Comparison of ENCODE assay signal across 8 cellular contexts in the genomic region with DNA sequence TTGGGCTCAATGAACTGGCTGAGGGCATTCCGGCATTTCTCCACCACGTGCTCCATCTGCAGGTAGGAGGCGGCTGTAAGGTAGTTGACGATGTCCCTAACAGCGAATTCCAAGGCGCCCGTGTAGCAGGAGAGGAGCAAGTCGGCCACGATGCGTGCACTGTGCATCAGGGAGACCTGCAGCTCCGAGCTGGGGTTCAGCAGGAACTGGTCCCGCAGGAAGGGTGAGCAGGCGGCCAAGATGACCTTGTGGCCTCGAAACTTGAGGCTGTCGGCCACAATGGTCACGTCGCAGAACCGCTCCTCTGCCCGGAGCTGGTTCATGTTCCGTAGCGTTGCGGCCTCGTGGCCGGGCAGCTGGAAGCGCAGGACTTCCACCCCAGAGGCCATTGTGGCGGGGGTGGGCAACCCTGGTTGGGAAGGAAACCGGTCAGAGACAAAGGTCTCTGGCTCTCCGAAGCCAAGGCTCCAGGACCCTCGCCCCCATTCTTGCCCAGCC. TPM values are rescaled to one million over a fixed set of nuclear protein-coding genes. Genes with fewer than 3 reads are reported as not detected.
DNase-seq lines count a peak whose midpoint lies in the region; ATAC-seq and TF ChIP-seq lines count a peak whose summit lies in the region.

No MANE protein-coding gene starts in this region.

- H3K36me3 ChIP-seq in CD8-positive, alpha-beta T cell (ENCODE audit: insufficient read depth, low read length): no peaks in the 10 kb centered on the region
- no peaks in the 10 kb centered on the region for H3K36me3 ChIP-seq in OCI-LY3 (replicated peaks; ENCODE audit: low read depth, low read length)
- H3K36me3 ChIP-seq in neural progenitor cell: peaks cover 1% of the 10 kb centered on the region

- H3K4me1 ChIP-seq in CD8-positive, alpha-beta T cell (ENCODE audit: insufficient read depth, low read length): peaks cover 30% of the 10 kb centered on the region
- peaks cover 30% of the 10 kb centered on the region for H3K4me1 ChIP-seq in OCI-LY3 (ENCODE audit: low read length)
- H3K4me1 ChIP-seq in neural progenitor cell: peaks cover 32% of the 10 kb centered on the region

- no peak overlapping the region for H3K27ac Mint-ChIP-seq in CD8-positive, alpha-beta T cell
- H3K27ac Mint-ChIP-seq in endothelial cell (ENCODE audit: unreplicated experiment) (no peak overlapping the region), neural progenitor cell (no peak overlapping the region)

- H3K4me3 ChIP-seq in CD8-positive, alpha-beta T cell (ENCODE audit: low read depth, low read length): peak overlapping the region; percentile 97
- H3K4me3 ChIP-seq in OCI-LY3 (ENCODE audit: low read length) (peak overlapping the region; percentile 87), neural progenitor cell (peak overlapping the region; percentile 75)

- TF ChIP-seq CTCF in CD8-positive, alpha-beta T cell (IDR thresholded peaks at IDR 0.05): no peak
- TF ChIP-seq CTCF in OCI-LY3 (IDR thresholded peaks at IDR 0.05; ENCODE audit: low read depth, low read length): no peak
- TF ChIP-seq CTCF in endothelial cell (IDR thresholded peaks at IDR 0.05; ENCODE audit: unreplicated experiment): no peak
- TF ChIP-seq CTCF in neural progenitor cell (IDR thresholded peaks at IDR 0.05): no peak

- intact Hi-C loops in CD8-positive, alpha-beta T cell (cut with DNase I, micrococcal nuclease): loop anchor here in 1 of 2 experiments (5.0 kb wide), 1 partner anchor 291 kb away; the partner anchor contains the start of genes GPSM3 and PBX2

- peaks cover 37% of the 10 kb centered on the region for H3K4me1 Mint-ChIP-seq in CD8-positive, alpha-beta T cell (ENCODE audit: low read depth)
- H3K4me1 Mint-ChIP-seq in endothelial cell (ENCODE audit: unreplicated experiment) (peaks cover 15% of the 10 kb centered on the region), neural progenitor cell (peaks cover 36% of the 10 kb centered on the region)

- H3F3A ChIP-seq in neural progenitor cell (ENCODE audit: low read depth): peaks cover 52% of the 10 kb centered on the region

- H3K36me3 Mint-ChIP-seq in CD8-positive, alpha-beta T cell: peaks cover 11% of the 10 kb centered on the region
- H3K36me3 Mint-ChIP-seq in endothelial cell (ENCODE audit: low read depth, unreplicated experiment): no peaks in the 10 kb centered on the region
- H3K36me3 Mint-ChIP-seq in neural progenitor cell: peaks cover 2% of the 10 kb centered on the region

- peak overlapping the region; percentile 89 for H3K4me3 Mint-ChIP-seq in CD8-positive, alpha-beta T cell
- peak overlapping the region; percentile 73 for H3K4me3 Mint-ChIP-seq in endothelial cell (ENCODE audit: unreplicated experiment)
- H3K4me3 Mint-ChIP-seq in neural progenitor cell: peak overlapping the region; percentile 86

- peak overlapping the region; percentile 84 for H3K4me2 ChIP-seq in OCI-LY3 (ENCODE audit: low read length)
- peak overlapping the region; percentile 95 for H3K4me2 ChIP-seq in neural progenitor cell

- peak overlapping the region; percentile 60 for H3K9ac ChIP-seq in OCI-LY3 (ENCODE audit: low read length)
- peak overlapping the region; percentile 45 for H3K9ac ChIP-seq in neural progenitor cell

- DNase-seq in CD8-positive, alpha-beta T cell: peak in 1 of 7 experiments; percentile 52
- DNase-seq in endothelial cell (ENCODE audit: low spot score) (no peak), neural progenitor cell (ENCODE audit: low spot score) (peak; percentile 29), NCI-H226 (no peak), AG20443 (ENCODE audit: low spot score) (no peak)
- DNase-seq in stimulated activated CD4-positive, alpha-beta T cell treated with anti-CD3 and anti-CD28 coated beads, Interleukin-4, amount 100 ng/mL, for 24 hours: no peak

- no peaks in the 10 kb centered on the region for H3K27me3 ChIP-seq in CD8-positive, alpha-beta T cell (ENCODE audit: insufficient read depth, low read length)
- H3K27me3 ChIP-seq in OCI-LY3 (ENCODE audit: low read depth, low read length) (0 out of 2 replicates have a peak, but pooled peaks cover 4% of the 10 kb centered on the region), neural progenitor cell (no peaks in the 10 kb centered on the region)

- no peaks in the 10 kb centered on the region for H3K9me3 Mint-ChIP-seq in CD8-positive, alpha-beta T cell
- no peaks in the 10 kb centered on the region for H3K9me3 Mint-ChIP-seq in endothelial cell (ENCODE audit: unreplicated experiment)
- H3K9me3 Mint-ChIP-seq in neural progenitor cell: no peaks in the 10 kb centered on the region

- ATAC-seq in CD8-positive, alpha-beta T cell: no peak
- ATAC-seq in HG02610 (IDR thresholded peaks at IDR 0.05; ENCODE audit: unreplicated experiment): no peak

- peaks cover 23% of the 10 kb centered on the region for H3K79me2 ChIP-seq in OCI-LY3 (ENCODE audit: low read length)
- H3K79me2 ChIP-seq in neural progenitor cell (ENCODE audit: low read depth): peaks cover 55% of the 10 kb centered on the region

- H3K27me3 Mint-ChIP-seq in CD8-positive, alpha-beta T cell (ENCODE audit: low read depth): no peaks in the 10 kb centered on the region
- peaks cover 8% of the 10 kb centered on the region for H3K27me3 Mint-ChIP-seq in endothelial cell (ENCODE audit: unreplicated experiment)
- H3K27me3 Mint-ChIP-seq in neural progenitor cell (ENCODE audit: insufficient read depth, low read depth): peaks cover 1% of the 10 kb centered on the region

- CTCF ChIA-PET in CD8-positive, alpha-beta T cell (lab: Charles Lee): interaction anchor here (1.2 to 1.3 kb wide), 2 partner anchors 26 to 38 kb away, joined by 3 to 5 read pairs; partner anchors contain the start of gene NEU1

- H4K20me1 ChIP-seq in OCI-LY3 (ENCODE audit: insufficient read depth, low read length): peaks cover 3% of the 10 kb centered on the region; the same call in 1 of the 2 replicates
- peaks cover 30% of the 10 kb centered on the region for H4K20me1 ChIP-seq in neural progenitor cell (ENCODE audit: low read depth)

- no peak overlapping the region for H2AFZ ChIP-seq in OCI-LY3 (ENCODE audit: low read depth, low read length)
- H2AFZ ChIP-seq in neural progenitor cell (replicated peaks): no peak overlapping the region

- no peaks in the 10 kb centered on the region for H3K9me3 ChIP-seq in CD8-positive, alpha-beta T cell (ENCODE audit: low read length)
- no peaks in the 10 kb centered on the region for H3K9me3 ChIP-seq in OCI-LY3 (ENCODE audit: insufficient read depth, low read length)
- H3K9me3 ChIP-seq in neural progenitor cell (ENCODE audit: low read depth): no peaks in the 10 kb centered on the region

- POLR2A ChIA-PET in CD8-positive, alpha-beta T cell (lab: Charles Lee): interaction anchor here (0.6 to 1.4 kb wide), 3 partner anchors 38 to 248 kb away, joined by 3 to 5 read pairs (median 3); partner anchors contain the start of genes BAG6 and NEU1

- H3K27ac ChIP-seq in CD8-positive, alpha-beta T cell (ENCODE audit: low read depth, low read length): no peak overlapping the region
- H3K27ac ChIP-seq in OCI-LY3 (ENCODE audit: low read length): no peak overlapping the region
- peak overlapping the region; percentile 58 for H3K27ac ChIP-seq in neural progenitor cell

RNA-seq across cellular contexts. Expression of gene ZBTB12, which starts 0.9 kb away (rescaled TPM):
- under 1 TPM in 1 of 2 experiments, not detected in 1; 0.27 TPM for total RNA-seq in CD8-positive, alpha-beta T cell
- 9.0 TPM for total RNA-seq in endothelial cell (ENCODE audit: unreplicated experiment)
- total RNA-seq in neural progenitor cell (ENCODE audit: low replicate concordance): 8.4 and 25.6 TPM in 2 replicates

RNA-seq across cellular contexts. Expression of gene EHMT2, which starts 3.5 kb away (rescaled TPM):
- 10 to 100 TPM; 30.2 to 33.7 TPM for total RNA-seq in CD8-positive, alpha-beta T cell
- 53.4 TPM for total RNA-seq in endothelial cell (ENCODE audit: unreplicated experiment)
- total RNA-seq in neural progenitor cell (ENCODE audit: low replicate concordance): 93.3 and 189 TPM in 2 replicates

RNA-seq across cellular contexts. Expression of gene SLC44A4, which starts 22.2 kb away (rescaled TPM):
- total RNA-seq in CD8-positive, alpha-beta T cell: under 1 TPM in 1 of 2 experiments, not detected in 1; 0.42 TPM
- total RNA-seq in endothelial cell (ENCODE audit: unreplicated experiment) (1.6 TPM), neural progenitor cell (ENCODE audit: low replicate concordance) (0.32 and 0.93 TPM in 2 replicates)

RNA-seq across cellular contexts. Expression of gene C2, which starts 26.6 kb away (rescaled TPM):
- 1 to 10 TPM; 1.1 to 1.4 TPM for total RNA-seq in CD8-positive, alpha-beta T cell
- total RNA-seq in endothelial cell (ENCODE audit: unreplicated experiment) (0.82 TPM), neural progenitor cell (ENCODE audit: low replicate concordance) (1.1 and 1.4 TPM in 2 replicates)

RNA-seq across cellular contexts. Expression of gene NEU1, which starts 38.3 kb away (rescaled TPM):
- 10 to 100 TPM; 30.0 to 30.2 TPM for total RNA-seq in CD8-positive, alpha-beta T cell
- total RNA-seq in endothelial cell (ENCODE audit: unreplicated experiment) (31.9 TPM), neural progenitor cell (ENCODE audit: low replicate concordance) (17.4 and 30.3 TPM in 2 replicates)
